9 cellular contexts compared by ENCODE assay signal in the genomic region with DNA sequence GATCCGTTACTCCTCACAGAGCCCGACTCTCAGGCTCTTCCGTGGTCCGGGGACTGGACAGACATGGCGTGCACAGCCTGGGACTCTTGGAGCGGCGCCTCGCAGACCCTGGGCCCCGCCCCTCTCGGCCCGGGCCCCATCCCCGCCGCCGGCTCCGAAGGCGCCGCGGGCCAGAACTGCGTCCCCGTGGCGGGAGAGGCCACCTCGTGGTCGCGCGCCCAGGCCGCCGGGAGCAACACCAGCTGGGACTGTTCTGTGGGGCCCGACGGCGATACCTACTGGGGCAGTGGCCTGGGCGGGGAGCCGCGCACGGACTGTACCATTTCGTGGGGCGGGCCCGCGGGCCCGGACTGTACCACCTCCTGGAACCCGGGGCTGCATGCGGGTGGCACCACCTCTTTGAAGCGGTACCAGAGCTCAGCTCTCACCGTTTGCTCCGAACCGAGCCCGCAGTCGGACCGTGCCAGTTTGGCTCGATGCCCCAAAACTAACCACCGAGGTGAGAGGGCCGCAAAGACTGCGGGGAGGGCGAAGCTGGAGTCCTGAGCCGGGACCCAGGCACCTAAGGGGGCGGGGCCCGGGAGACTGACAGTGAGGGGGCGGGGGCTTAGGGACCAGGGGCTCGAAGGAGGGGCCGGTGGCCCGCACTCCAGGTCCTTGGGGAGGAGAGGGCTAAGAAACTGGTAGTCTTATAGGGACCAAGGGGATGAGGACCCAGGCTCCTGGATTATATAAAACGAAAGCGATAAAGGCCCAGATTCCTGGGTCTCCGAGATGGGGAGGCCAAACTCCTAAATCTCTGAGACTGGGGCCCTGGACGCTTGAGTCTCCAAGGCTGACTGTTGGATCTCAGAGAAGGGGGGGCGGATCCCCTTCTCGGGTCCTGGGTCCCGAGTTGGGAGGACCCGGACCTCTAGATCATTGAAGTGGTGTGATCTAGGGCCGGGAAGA. TPM values are rescaled to one million over a fixed set of nuclear protein-coding genes. Genes with fewer than 3 reads are reported as not detected.
DNase-seq lines count a peak whose midpoint lies in the region; ATAC-seq and TF ChIP-seq lines count a peak whose summit lies in the region.
"Had no signal": no experiment of that assay in that cellular context is flagged by ENCODE, and none has a peak within 500 bp of the region (broad histone marks: within the 10 kb centered on the region; RNA-seq: fewer than 3 reads in every experiment).

No MANE protein-coding gene starts in this region.

- H3K36me3 ChIP-seq in testis (ENCODE audit: low read depth, missing control alignments): no peaks in the 10 kb centered on the region

- H3K9me3 ChIP-seq in testis: no peaks in the 10 kb centered on the region

- TF ChIP-seq CTCF in testis (IDR thresholded peaks at IDR 0.05): no peak

- DNase-seq in COLO829 (ENCODE audit: low spot score) (peak; percentile 63), LHCN-M2 (ENCODE audit: low read depth) (peak; percentile 76), SHP77 treated with DMSO at 0.1 percent for 48 hours (lab: John Stamatoyannopoulos, UW) (peak; percentile 33), foreskin melanocyte (peak; percentile 80), nucleus accumbens (lab: John Stamatoyannopoulos, UW) (peak in 40 of 56 donors; percentile 3 to 71 (median 36)), testis (peak; percentile 83)
- DNase-seq in activated gamma-delta T cell treated with anti-CD3 and anti-CD28 coated beads, Interleukin-2, amount 50 U/mL, for 16 hours (ENCODE audit: low read depth): peak; percentile 65

- H3K27me3 ChIP-seq in testis: no peaks in the 10 kb centered on the region

- peak; percentile 37 for ATAC-seq in GM21515 (IDR thresholded peaks at IDR 0.05; ENCODE audit: unreplicated experiment)

- H3K4me1 ChIP-seq in testis: no peaks in the 10 kb centered on the region

- H3K27ac ChIP-seq in testis: peak overlapping the region; percentile 60 to 78

- H3K4me3 ChIP-seq in testis: peak overlapping the region; percentile 60 to 61

- intact Hi-C loops in testis (cut with DNase I; ENCODE audit: low total_unique reads): loop anchor here (10.0 kb wide), 1 partner anchor 99 kb away; the partner anchor contains the start of gene TMEM147

- WGBS in testis, 2 donors: 1% methylated on average over 20 to 21 of the region's 69 CpGs

- no peak for TF ChIP-seq POLR2A in testis (IDR thresholded peaks at IDR 0.05)

RNA-seq across cellular contexts. Expression of gene ETV2, which starts 2.0 kb away (rescaled TPM):
- 0.46 and 1.5 TPM in 2 replicates for total RNA-seq in LHCN-M2 (2014; rRNA removed)
- 3.3 TPM for polyA plus RNA-seq in LHCN-M2 (2012)
- 10 to 100 TPM in 1 of 2 donors, 1 to 10 TPM in 1; 4.8 to 14.4 TPM for total RNA-seq in testis
- 27.2 TPM for polyA plus RNA-seq in testis (ENCODE audit: insufficient read depth, low read depth, low replicate concordance)

RNA-seq across cellular contexts. Expression of gene COX6B1, which starts 4.6 kb away (rescaled TPM):
- total RNA-seq in LHCN-M2 (2014; rRNA removed) (383 and 482 TPM in 2 replicates), testis (100 to 1,000 TPM; 198 to 262 TPM)
- polyA plus RNA-seq in LHCN-M2 (2012): 832 TPM
- 322 TPM for polyA plus RNA-seq in testis (ENCODE audit: insufficient read depth, low read depth, low replicate concordance)

RNA-seq across cellular contexts. Expression of gene RBM42, which starts 14.7 kb away (rescaled TPM):
- total RNA-seq in LHCN-M2 (2014; rRNA removed) (101 and 103 TPM in 2 replicates), testis (100 to 1,000 TPM; 105 to 109 TPM)
- polyA plus RNA-seq in LHCN-M2 (2012): 112 TPM
- polyA plus RNA-seq in testis (ENCODE audit: insufficient read depth, low read depth, low replicate concordance): 64.2 TPM

RNA-seq across cellular contexts. Expression of gene UPK1A, which starts 22.8 kb away (rescaled TPM):
- 0.17 TPM in 1 of 2 replicates, not detected in the other for total RNA-seq in LHCN-M2 (2014; rRNA removed)
- 0.05 TPM for polyA plus RNA-seq in LHCN-M2 (2012)
- under 1 TPM; 0.37 to 0.47 TPM for total RNA-seq in testis
- polyA plus RNA-seq in testis (ENCODE audit: insufficient read depth, low read depth, low replicate concordance): 1.0 TPM
- total RNA-seq: pulmonary artery endothelial cell had no signal

RNA-seq across cellular contexts. Expression of gene HAUS5, which starts 31.0 kb away (rescaled TPM):
- total RNA-seq in LHCN-M2 (2014; rRNA removed) (17.4 and 21.0 TPM in 2 replicates), testis (10 to 100 TPM; 25.5 to 33.9 TPM)
- 10.0 TPM for polyA plus RNA-seq in LHCN-M2 (2012)
- polyA plus RNA-seq in testis (ENCODE audit: insufficient read depth, low read depth, low replicate concordance): 24.4 TPM

Comparison
In these comparisons a context has a peak if more than half of its experiments do, and no peak if none do; other contexts are left out.
1. Peak in every context shown above with its lines: DNase-seq, ATAC-seq, H3K4me3 ChIP-seq and H3K27ac ChIP-seq.
2. DNase-seq: peak in every context shown above with its lines; median percentile 83 in testis; 80 in foreskin melanocyte; 76 in LHCN-M2; 65 in activated gamma-delta T cell treated with anti-CD3 and anti-CD28 coated beads, Interleukin-2, amount 50 U/mL, for 16 hours; 63 in COLO829; 36 in nucleus accumbens; 33 in SHP77 treated with DMSO at 0.1 percent for 48 hours.